Comparison of ENCODE assay signal across 1 cellular context in genomic region chr17:57880086-57880456, GRCh38.
TF ChIP-seq lines count a peak whose summit lies in the region.

No MANE protein-coding gene starts in this region.

TF ChIP-seq in HepG2, 621 proteins besides CTCF, POLR2A, EP300 and RAD21 (continues in another document):
- TF ChIP-seq ZNF574 (CRISPR knock-in tag; IDR thresholded peaks at IDR 0.05), result peak; percentile 7; the same call in 1 of the 2 replicates
- TF ChIP-seq ZFP41 (CRISPR knock-in tag; IDR thresholded peaks at IDR 0.05; ENCODE audit: borderline replicate concordance), result no peak
- TF ChIP-seq ZNF205 (CRISPR knock-in tag; IDR thresholded peaks at IDR 0.05), result no peak
- 0 out of 2 replicates have a peak, but pooled peaks have one; percentile 16 for TF ChIP-seq SMAD1 (CRISPR knock-in tag; IDR thresholded peaks at IDR 0.05; ENCODE audit: borderline replicate concordance, low read depth)
- no peak for TF ChIP-seq ZBTB8A (CRISPR knock-in tag; IDR thresholded peaks at IDR 0.05; ENCODE audit: borderline replicate concordance, low read depth)
- TF ChIP-seq KLF11 (CRISPR knock-in tag; IDR thresholded peaks at IDR 0.05), result no peak
- 0 out of 2 replicates have a peak, but pooled peaks have one; percentile 10 for TF ChIP-seq ZNF143 (CRISPR knock-in tag; IDR thresholded peaks at IDR 0.05)
- TF ChIP-seq SALL1 (CRISPR knock-in tag; IDR thresholded peaks at IDR 0.05), result 0 out of 2 replicates have a peak, but pooled peaks have one; percentile 1
- no peak for TF ChIP-seq ZNF589 (CRISPR knock-in tag; conservative IDR thresholded peaks at IDR 0.05)
- no peak for TF ChIP-seq ZNF136 (CRISPR knock-in tag; IDR thresholded peaks at IDR 0.05; ENCODE audit: low read depth)
- TF ChIP-seq, protein P1, sequence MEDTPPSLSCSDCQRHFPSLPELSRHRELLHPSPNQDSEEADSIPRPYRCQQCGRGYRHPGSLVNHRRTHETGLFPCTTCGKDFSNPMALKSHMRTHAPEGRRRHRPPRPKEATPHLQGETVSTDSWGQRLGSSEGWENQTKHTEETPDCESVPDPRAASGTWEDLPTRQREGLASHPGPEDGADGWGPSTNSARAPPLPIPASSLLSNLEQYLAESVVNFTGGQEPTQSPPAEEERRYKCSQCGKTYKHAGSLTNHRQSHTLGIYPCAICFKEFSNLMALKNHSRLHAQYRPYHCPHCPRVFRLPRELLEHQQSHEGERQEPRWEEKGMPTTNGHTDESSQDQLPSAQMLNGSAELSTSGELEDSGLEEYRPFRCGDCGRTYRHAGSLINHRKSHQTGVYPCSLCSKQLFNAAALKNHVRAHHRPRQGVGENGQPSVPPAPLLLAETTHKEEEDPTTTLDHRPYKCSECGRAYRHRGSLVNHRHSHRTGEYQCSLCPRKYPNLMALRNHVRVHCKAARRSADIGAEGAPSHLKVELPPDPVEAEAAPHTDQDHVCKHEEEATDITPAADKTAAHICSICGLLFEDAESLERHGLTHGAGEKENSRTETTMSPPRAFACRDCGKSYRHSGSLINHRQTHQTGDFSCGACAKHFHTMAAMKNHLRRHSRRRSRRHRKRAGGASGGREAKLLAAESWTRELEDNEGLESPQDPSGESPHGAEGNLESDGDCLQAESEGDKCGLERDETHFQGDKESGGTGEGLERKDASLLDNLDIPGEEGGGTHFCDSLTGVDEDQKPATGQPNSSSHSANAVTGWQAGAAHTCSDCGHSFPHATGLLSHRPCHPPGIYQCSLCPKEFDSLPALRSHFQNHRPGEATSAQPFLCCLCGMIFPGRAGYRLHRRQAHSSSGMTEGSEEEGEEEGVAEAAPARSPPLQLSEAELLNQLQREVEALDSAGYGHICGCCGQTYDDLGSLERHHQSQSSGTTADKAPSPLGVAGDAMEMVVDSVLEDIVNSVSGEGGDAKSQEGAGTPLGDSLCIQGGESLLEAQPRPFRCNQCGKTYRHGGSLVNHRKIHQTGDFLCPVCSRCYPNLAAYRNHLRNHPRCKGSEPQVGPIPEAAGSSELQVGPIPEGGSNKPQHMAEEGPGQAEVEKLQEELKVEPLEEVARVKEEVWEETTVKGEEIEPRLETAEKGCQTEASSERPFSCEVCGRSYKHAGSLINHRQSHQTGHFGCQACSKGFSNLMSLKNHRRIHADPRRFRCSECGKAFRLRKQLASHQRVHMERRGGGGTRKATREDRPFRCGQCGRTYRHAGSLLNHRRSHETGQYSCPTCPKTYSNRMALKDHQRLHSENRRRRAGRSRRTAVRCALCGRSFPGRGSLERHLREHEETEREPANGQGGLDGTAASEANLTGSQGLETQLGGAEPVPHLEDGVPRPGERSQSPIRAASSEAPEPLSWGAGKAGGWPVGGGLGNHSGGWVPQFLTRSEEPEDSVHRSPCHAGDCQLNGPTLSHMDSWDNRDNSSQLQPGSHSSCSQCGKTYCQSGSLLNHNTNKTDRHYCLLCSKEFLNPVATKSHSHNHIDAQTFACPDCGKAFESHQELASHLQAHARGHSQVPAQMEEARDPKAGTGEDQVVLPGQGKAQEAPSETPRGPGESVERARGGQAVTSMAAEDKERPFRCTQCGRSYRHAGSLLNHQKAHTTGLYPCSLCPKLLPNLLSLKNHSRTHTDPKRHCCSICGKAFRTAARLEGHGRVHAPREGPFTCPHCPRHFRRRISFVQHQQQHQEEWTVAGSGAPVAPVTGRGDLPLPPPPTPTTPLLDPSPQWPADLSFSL (CRISPR knock-in tag; IDR thresholded peaks at IDR 0.05), result no peak
- TF ChIP-seq DPF2 (CRISPR knock-in tag; IDR thresholded peaks at IDR 0.05; ENCODE audit: borderline replicate concordance, low read depth), result 0 out of 2 replicates have a peak, but pooled peaks have one; percentile 1
- TF ChIP-seq MAF1 (CRISPR knock-in tag; IDR thresholded peaks at IDR 0.05; ENCODE audit: borderline replicate concordance), result no peak
- no peak for TF ChIP-seq ZNF737 (CRISPR knock-in tag; IDR thresholded peaks at IDR 0.05; ENCODE audit: borderline replicate concordance)
- no peak for TF ChIP-seq ZSCAN22 (CRISPR knock-in tag; IDR thresholded peaks at IDR 0.05)
- TF ChIP-seq, protein P2, sequence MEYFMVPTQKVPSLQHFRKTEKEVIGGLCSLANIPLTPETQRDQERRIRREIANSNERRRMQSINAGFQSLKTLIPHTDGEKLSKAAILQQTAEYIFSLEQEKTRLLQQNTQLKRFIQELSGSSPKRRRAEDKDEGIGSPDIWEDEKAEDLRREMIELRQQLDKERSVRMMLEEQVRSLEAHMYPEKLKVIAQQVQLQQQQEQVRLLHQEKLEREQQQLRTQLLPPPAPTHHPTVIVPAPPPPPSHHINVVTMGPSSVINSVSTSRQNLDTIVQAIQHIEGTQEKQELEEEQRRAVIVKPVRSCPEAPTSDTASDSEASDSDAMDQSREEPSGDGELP (IDR thresholded peaks at IDR 0.05; ENCODE audit: borderline replicate concordance, low read depth), result no peak
- TF ChIP-seq ETV5 (CRISPR knock-in tag; IDR thresholded peaks at IDR 0.05; ENCODE audit: borderline replicate concordance), result no peak
- TF ChIP-seq POLR2AphosphoS5 (IDR thresholded peaks at IDR 0.05; ENCODE audit: low read depth, low read length), result no peak
- peak; percentile 47; the same call in 1 of the 2 replicates for TF ChIP-seq FOSL2 (CRISPR knock-in tag; IDR thresholded peaks at IDR 0.05)
- TF ChIP-seq YY1 (IDR thresholded peaks at IDR 0.05; ENCODE audit: insufficient read depth, insufficient replicate concordance, low read depth, low read length), result no peak
- peak; percentile 6; the same call in 1 of the 2 replicates for TF ChIP-seq ZC3H13 (CRISPR knock-in tag; IDR thresholded peaks at IDR 0.05)
- TF ChIP-seq ZFP91 (CRISPR knock-in tag; IDR thresholded peaks at IDR 0.05; ENCODE audit: borderline replicate concordance), result peak; percentile 25; the same call in 1 of the 2 replicates
- TF ChIP-seq, protein P3, sequence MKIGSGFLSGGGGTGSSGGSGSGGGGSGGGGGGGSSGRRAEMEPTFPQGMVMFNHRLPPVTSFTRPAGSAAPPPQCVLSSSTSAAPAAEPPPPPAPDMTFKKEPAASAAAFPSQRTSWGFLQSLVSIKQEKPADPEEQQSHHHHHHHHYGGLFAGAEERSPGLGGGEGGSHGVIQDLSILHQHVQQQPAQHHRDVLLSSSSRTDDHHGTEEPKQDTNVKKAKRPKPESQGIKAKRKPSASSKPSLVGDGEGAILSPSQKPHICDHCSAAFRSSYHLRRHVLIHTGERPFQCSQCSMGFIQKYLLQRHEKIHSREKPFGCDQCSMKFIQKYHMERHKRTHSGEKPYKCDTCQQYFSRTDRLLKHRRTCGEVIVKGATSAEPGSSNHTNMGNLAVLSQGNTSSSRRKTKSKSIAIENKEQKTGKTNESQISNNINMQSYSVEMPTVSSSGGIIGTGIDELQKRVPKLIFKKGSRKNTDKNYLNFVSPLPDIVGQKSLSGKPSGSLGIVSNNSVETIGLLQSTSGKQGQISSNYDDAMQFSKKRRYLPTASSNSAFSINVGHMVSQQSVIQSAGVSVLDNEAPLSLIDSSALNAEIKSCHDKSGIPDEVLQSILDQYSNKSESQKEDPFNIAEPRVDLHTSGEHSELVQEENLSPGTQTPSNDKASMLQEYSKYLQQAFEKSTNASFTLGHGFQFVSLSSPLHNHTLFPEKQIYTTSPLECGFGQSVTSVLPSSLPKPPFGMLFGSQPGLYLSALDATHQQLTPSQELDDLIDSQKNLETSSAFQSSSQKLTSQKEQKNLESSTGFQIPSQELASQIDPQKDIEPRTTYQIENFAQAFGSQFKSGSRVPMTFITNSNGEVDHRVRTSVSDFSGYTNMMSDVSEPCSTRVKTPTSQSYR (CRISPR knock-in tag; IDR thresholded peaks at IDR 0.05; ENCODE audit: borderline replicate concordance), result no peak
- no peak for TF ChIP-seq CAMTA2 (CRISPR knock-in tag; IDR thresholded peaks at IDR 0.05; ENCODE audit: borderline replicate concordance)
- TF ChIP-seq ZNF879 (CRISPR knock-in tag; IDR thresholded peaks at IDR 0.05), result no peak
- peak; percentile 54; the same call in 1 of the 2 replicates for TF ChIP-seq ZNF878 (CRISPR knock-in tag; IDR thresholded peaks at IDR 0.05)
- peak; percentile 23; the same call in 1 of the 2 replicates for TF ChIP-seq ZBTB4 (CRISPR knock-in tag; IDR thresholded peaks at IDR 0.05; ENCODE audit: borderline replicate concordance)
- TF ChIP-seq, protein P4, sequence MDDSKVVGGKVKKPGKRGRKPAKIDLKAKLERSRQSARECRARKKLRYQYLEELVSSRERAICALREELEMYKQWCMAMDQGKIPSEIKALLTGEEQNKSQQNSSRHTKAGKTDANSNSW (CRISPR knock-in tag; IDR thresholded peaks at IDR 0.05; ENCODE audit: borderline replicate concordance), result no peak
- TF ChIP-seq RFX5 (IDR thresholded peaks at IDR 0.05; ENCODE audit: low read depth, low read length), result no peak
- TF ChIP-seq MYC (CRISPR knock-in tag; IDR thresholded peaks at IDR 0.05; ENCODE audit: borderline replicate concordance), result no peak
- TF ChIP-seq NFE2L1 (CRISPR knock-in tag; IDR thresholded peaks at IDR 0.05; ENCODE audit: borderline replicate concordance), result no peak
- TF ChIP-seq, protein P5, sequence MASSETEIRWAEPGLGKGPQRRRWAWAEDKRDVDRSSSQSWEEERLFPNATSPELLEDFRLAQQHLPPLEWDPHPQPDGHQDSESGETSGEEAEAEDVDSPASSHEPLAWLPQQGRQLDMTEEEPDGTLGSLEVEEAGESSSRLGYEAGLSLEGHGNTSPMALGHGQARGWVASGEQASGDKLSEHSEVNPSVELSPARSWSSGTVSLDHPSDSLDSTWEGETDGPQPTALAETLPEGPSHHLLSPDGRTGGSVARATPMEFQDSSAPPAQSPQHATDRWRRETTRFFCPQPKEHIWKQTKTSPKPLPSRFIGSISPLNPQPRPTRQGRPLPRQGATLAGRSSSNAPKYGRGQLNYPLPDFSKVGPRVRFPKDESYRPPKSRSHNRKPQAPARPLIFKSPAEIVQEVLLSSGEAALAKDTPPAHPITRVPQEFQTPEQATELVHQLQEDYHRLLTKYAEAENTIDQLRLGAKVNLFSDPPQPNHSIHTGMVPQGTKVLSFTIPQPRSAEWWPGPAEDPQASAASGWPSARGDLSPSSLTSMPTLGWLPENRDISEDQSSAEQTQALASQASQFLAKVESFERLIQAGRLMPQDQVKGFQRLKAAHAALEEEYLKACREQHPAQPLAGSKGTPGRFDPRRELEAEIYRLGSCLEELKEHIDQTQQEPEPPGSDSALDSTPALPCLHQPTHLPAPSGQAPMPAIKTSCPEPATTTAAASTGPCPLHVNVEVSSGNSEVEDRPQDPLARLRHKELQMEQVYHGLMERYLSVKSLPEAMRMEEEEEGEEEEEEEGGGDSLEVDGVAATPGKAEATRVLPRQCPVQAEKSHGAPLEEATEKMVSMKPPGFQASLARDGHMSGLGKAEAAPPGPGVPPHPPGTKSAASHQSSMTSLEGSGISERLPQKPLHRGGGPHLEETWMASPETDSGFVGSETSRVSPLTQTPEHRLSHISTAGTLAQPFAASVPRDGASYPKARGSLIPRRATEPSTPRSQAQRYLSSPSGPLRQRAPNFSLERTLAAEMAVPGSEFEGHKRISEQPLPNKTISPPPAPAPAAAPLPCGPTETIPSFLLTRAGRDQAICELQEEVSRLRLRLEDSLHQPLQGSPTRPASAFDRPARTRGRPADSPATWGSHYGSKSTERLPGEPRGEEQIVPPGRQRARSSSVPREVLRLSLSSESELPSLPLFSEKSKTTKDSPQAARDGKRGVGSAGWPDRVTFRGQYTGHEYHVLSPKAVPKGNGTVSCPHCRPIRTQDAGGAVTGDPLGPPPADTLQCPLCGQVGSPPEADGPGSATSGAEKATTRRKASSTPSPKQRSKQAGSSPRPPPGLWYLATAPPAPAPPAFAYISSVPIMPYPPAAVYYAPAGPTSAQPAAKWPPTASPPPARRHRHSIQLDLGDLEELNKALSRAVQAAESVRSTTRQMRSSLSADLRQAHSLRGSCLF (CRISPR knock-in tag; IDR thresholded peaks at IDR 0.05; ENCODE audit: borderline replicate concordance), result no peak
- no peak for TF ChIP-seq PRPF4 (IDR thresholded peaks at IDR 0.05; ENCODE audit: low read depth, low read length, poor library complexity, severe bottlenecking)
